ENCODE assay signal across 25 cellular contexts in genomic region chr5:25669645-25670401, GRCh38.
"Had no signal": no experiment of that assay in that cellular context is flagged by ENCODE, and none has a peak within 500 bp of the region (broad histone marks: within the 10 kb centered on the region; RNA-seq: fewer than 3 reads in every experiment).

No MANE protein-coding gene starts in this region.

- H3K4me1 ChIP-seq: Peyer's patch, SJSA1 had no signal

- DNase-seq: IMR-90, Kasumi-1, KG1, MM.1S, NCI-H1092, NCI-H1105 treated with DMSO at 0.1 percent for 48 hours, NCI-H1417 treated with DMSO at 0.1 percent for 48 hours, NCI-H146, NCI-H1694 treated with DMSO at 0.1 percent for 48 hours, NCI-H2029 treated with DMSO at 0.1 percent for 48 hours, NCI-H226, NCI-H446, NCI-H510A, NCI-H524 treated with DMSO at 0.1 percent for 48 hours, NCI-H69, NCI-H774, OCI-M1, PC-9, Peyer's patch, SHP77 treated with DMSO at 0.1 percent for 48 hours, SW 1271, T-cell had no signal

- H3K4me3 ChIP-seq: PC-9, Peyer's patch, SJSA1, SK-N-MC had no signal

- H3K36me3 ChIP-seq: Peyer's patch, SJSA1 had no signal

- H3K27ac ChIP-seq: PC-9, Peyer's patch, SJSA1, SK-N-MC had no signal

- H2AFZ ChIP-seq: PC-9 had no signal

- H3K4me2 ChIP-seq: PC-9 had no signal

- H3K27me3 ChIP-seq: Peyer's patch, SJSA1 had no signal

- ATAC-seq: Right ventricle myocardium inferior, T-cell had no signal
